In genomic region chr5:169422087-169422486, GRCh38 we compare ENCODE assay signal across 25 cellular contexts.
DNase-seq lines count a peak whose midpoint lies in the region; ATAC-seq, FAIRE-seq and TF ChIP-seq lines count a peak whose summit lies in the region.
"Had no signal": no experiment of that assay in that cellular context is flagged by ENCODE, and none has a peak within 500 bp of the region (broad histone marks: within the 10 kb centered on the region; RNA-seq: fewer than 3 reads in every experiment).

No MANE protein-coding gene starts in this region.

- H3K4me1 Mint-ChIP-seq in progenitor cell of endocrine pancreas (ENCODE audit: low read depth), result peaks cover 33% of the 10 kb centered on the region
- no peaks in the 10 kb centered on the region for H3K4me1 Mint-ChIP-seq in activated CD4-positive, alpha-beta T cell treated with anti-CD3 and anti-CD28 coated beads for 36 hours
- H3K4me1 Mint-ChIP-seq: CD14-positive monocyte had no signal

- H3K79me1 ChIP-seq in H1 (ENCODE audit: low read depth, low read length), result no peaks in the 10 kb centered on the region

- 96% methylated on average over 3 of the region's 3 CpGs for WGBS in SK-N-SH (ENCODE audit: low lambda C conversion rate)
- 84% methylated on average over 3 of the region's 3 CpGs; no CpG with 5 or more reads in 1 of the 2 experiments for WGBS in H1 (ENCODE audit: extremely low coverage in 1 of 2, insufficient coverage in 1 of 2, insufficient read length in 1 of 2, insufficient replicate concordance in 2 of 2, low coverage in 1 of 2, low lambda C conversion rate in 2 of 2, missing lambda C conversion rate in 1 of 2), 2 experiments
- WGBS in stomach, 5 donors, result 50 to 67% (median 51%) methylated on average over 3 of the region's 3 CpGs

- no peak overlapping the region for H4K91ac ChIP-seq in H1 (replicated peaks; ENCODE audit: insufficient read length, low read length)

- H2BK12ac ChIP-seq in H1 (ENCODE audit: low read depth, low read length), result no peak overlapping the region

- no peak for DNase-seq in SK-N-SH
- no peak for DNase-seq in SJSA1 (ENCODE audit: low read depth in 1 of 2, low spot score in 2 of 2)
- no peak for DNase-seq in H1 (ENCODE audit: low read depth in 1 of 2, low spot score in 2 of 2)
- DNase-seq in progenitor cell of endocrine pancreas (ENCODE audit: low spot score, unreplicated experiment), result peak; percentile 18
- DNase-seq in stomach, result no peak
- DNase-seq in NCI-H2081 treated with DMSO at 0.1 percent for 48 hours (lab: John Stamatoyannopoulos, UW), result no peak
- no peak for DNase-seq in activated CD4-positive, alpha-beta T cell treated with anti-CD3 and anti-CD28 coated beads for 36 hours
- DNase-seq: ACHN; AML-193; BE2C; Calu3; CD4-positive, alpha-beta T cell; COR-L47; DMS53; DMS79 treated with DMSO at 0.1 percent for 48 hours; GF-D8; GOT3; H7 had no signal

- no peak overlapping the region for H4K8ac ChIP-seq in H1 (ENCODE audit: extremely low read depth, insufficient read depth, low read length)

- H3K56ac ChIP-seq in H1 (replicated peaks; ENCODE audit: insufficient read length, low read depth, low read length), result no peak overlapping the region

- no peaks in the 10 kb centered on the region for H3K36me3 Mint-ChIP-seq in progenitor cell of endocrine pancreas (ENCODE audit: insufficient read depth)
- no peaks in the 10 kb centered on the region for H3K36me3 Mint-ChIP-seq in activated CD4-positive, alpha-beta T cell treated with anti-CD3 and anti-CD28 coated beads for 36 hours (ENCODE audit: low read depth)
- H3K36me3 Mint-ChIP-seq: CD14-positive monocyte had no signal

- POLR2A ChIA-PET in SK-N-SH (lab: Yijun Ruan, JAX), result interaction anchor here (0.5 kb wide), 1 partner anchor 652 kb away, joined by 5 read pairs; no protein-coding TSS in a partner anchor
- POLR2A ChIA-PET in H1 (lab: Charles Lee; ENCODE audit: partially characterized antibody), result no interaction called here
- POLR2A ChIA-PET in activated CD4-positive, alpha-beta T cell treated with anti-CD3 and anti-CD28 coated beads for 36 hours (lab: Charles Lee), result interaction anchor here (1.1 kb wide), 1 partner anchor 11 kb away, joined by 3 read pairs; no protein-coding TSS in a partner anchor

- H3K27me3 ChIP-seq in SK-N-SH (ENCODE audit: insufficient read depth) (no peaks in the 10 kb centered on the region), SJSA1 (replicated peaks) (no peaks in the 10 kb centered on the region), H1 (replicated peaks in 1 of 4; ENCODE audit: control insufficient read depth in 3 of 4, extremely low read depth in 1 of 4, insufficient read depth in 3 of 4, low read length in 3 of 4) (no peaks in the 10 kb centered on the region), stomach (no peaks in the 10 kb centered on the region)
- H3K27me3 ChIP-seq: BE2C had no signal

- no peaks in the 10 kb centered on the region for H3F3A ChIP-seq in SK-N-SH (replicated peaks; ENCODE audit: insufficient read depth)

- H3K9me3 Mint-ChIP-seq in progenitor cell of endocrine pancreas (ENCODE audit: low read depth), result no peaks in the 10 kb centered on the region
- H3K9me3 Mint-ChIP-seq in activated CD4-positive, alpha-beta T cell treated with anti-CD3 and anti-CD28 coated beads for 36 hours (ENCODE audit: low read depth), result no peaks in the 10 kb centered on the region
- H3K9me3 Mint-ChIP-seq: CD4-positive, alpha-beta T cell had no signal

- no peak overlapping the region for H2BK5ac ChIP-seq in H1 (ENCODE audit: low read depth, low read length)

- ATAC-seq in SK-N-SH treated with all-trans-retinoic acid at 6 μM for 48 hours, result no peak; the same call in 2 of the 3 replicates
- no peak for ATAC-seq in activated CD4-positive, alpha-beta T cell treated with anti-CD3 and anti-CD28 coated beads for 36 hours

- no peak for TF ChIP-seq CTCF in SK-N-SH (IDR thresholded peaks at IDR 0.05)
- TF ChIP-seq CTCF in H1 (IDR thresholded peaks at IDR 0.05; ENCODE audit: control extremely low read depth in 1 of 3, insufficient read depth in 1 of 3, low read depth in 1 of 3, low read length in 3 of 3), result no peak
- no peak for TF ChIP-seq CTCF in progenitor cell of endocrine pancreas (IDR thresholded peaks at IDR 0.05; ENCODE audit: unreplicated experiment)
- no peak for TF ChIP-seq CTCF in stomach (IDR thresholded peaks at IDR 0.05)

- H3K9ac ChIP-seq in SK-N-SH (no peak overlapping the region), H1 (replicated peaks in 1 of 4; ENCODE audit: extremely low read depth in 1 of 4, low read depth in 3 of 4, low read length in 3 of 4) (no peak overlapping the region)
- H3K9ac ChIP-seq: BLaER1 treated with 17β-estradiol and CSF1 and Interleukin-3, amounts not matched to agents 10 nM and 100 nM had no signal

- TF ChIP-seq RAD21 in SK-N-SH (IDR thresholded peaks at IDR 0.05; ENCODE audit: low read length) (no peak), H1 (IDR thresholded peaks at IDR 0.05 in 1 of 2, conservative IDR thresholded peaks at IDR 0.05 in 1 of 2; ENCODE audit: low read depth in 2 of 2, low read length in 2 of 2) (no peak)

- H2AK5ac ChIP-seq in H1 (ENCODE audit: low read depth, low read length), result no peak overlapping the region

- no peak overlapping the region for H4K5ac ChIP-seq in H1 (ENCODE audit: insufficient read length, low read depth, low read length)

- no peak overlapping the region for H3K4me2 ChIP-seq in SK-N-SH
- H3K4me2 ChIP-seq in H1 (ENCODE audit: insufficient read depth in 1 of 2, low read depth in 2 of 2, low read length in 2 of 2), result no peak overlapping the region

- peak overlapping the region; percentile 95 for H3K27ac Mint-ChIP-seq in progenitor cell of endocrine pancreas
- H3K27ac Mint-ChIP-seq in activated CD4-positive, alpha-beta T cell treated with anti-CD3 and anti-CD28 coated beads for 36 hours, result no peak overlapping the region
- H3K27ac Mint-ChIP-seq: CD14-positive monocyte; CD4-positive, alpha-beta T cell had no signal

- H4K20me1 ChIP-seq in SK-N-SH (ENCODE audit: insufficient read depth), result no peaks in the 10 kb centered on the region
- H4K20me1 ChIP-seq in H1 (replicated peaks in 1 of 2; ENCODE audit: control insufficient read depth in 1 of 2, insufficient read depth in 2 of 2, low read length in 2 of 2), result no peaks in the 10 kb centered on the region
- H4K20me1 ChIP-seq: BLaER1 treated with 17β-estradiol and CSF1 and Interleukin-3, amounts not matched to agents 10 nM and 100 nM had no signal

- CTCF ChIA-PET in SK-N-SH (lab: Yijun Ruan, JAX) (interaction anchor here (1.4 kb wide), 1 partner anchor 18 kb away, joined by 3 read pairs; no protein-coding TSS in a partner anchor), H1 (lab: Charles Lee; ENCODE audit: partially characterized antibody) (no interaction called here)
- CTCF ChIA-PET in activated CD4-positive, alpha-beta T cell treated with anti-CD3 and anti-CD28 coated beads for 36 hours (lab: Charles Lee), result no interaction called here

- no peak overlapping the region for H3K23ac ChIP-seq in H1 (ENCODE audit: insufficient read length)

- H2AFZ ChIP-seq in SK-N-SH (ENCODE audit: low read depth), result peak overlapping the region; percentile 51; the same call in 1 of the 2 replicates
- 0 out of 2 replicates have a peak overlapping the region, but pooled peaks have one; percentile 39 for H2AFZ ChIP-seq in H1 (ENCODE audit: low read length)

- H3K4me3 Mint-ChIP-seq in progenitor cell of endocrine pancreas (ENCODE audit: low read depth), result no peak overlapping the region
- H3K4me3 Mint-ChIP-seq in activated CD4-positive, alpha-beta T cell treated with anti-CD3 and anti-CD28 coated beads for 36 hours, result no peak overlapping the region
- H3K4me3 Mint-ChIP-seq: CD14-positive monocyte; CD4-positive, alpha-beta T cell had no signal

- intact Hi-C loops in stomach (cut with DNase I; ENCODE audit: low total_unique reads), result no loop called here
- intact Hi-C loops in activated CD4-positive, alpha-beta T cell treated with anti-CD3 and anti-CD28 coated beads for 36 hours (cut with DNase I, micrococcal nuclease), result no loop called here

- H3K79me2 ChIP-seq in SK-N-SH (ENCODE audit: insufficient read depth) (no peaks in the 10 kb centered on the region), H1 (ENCODE audit: control insufficient read depth in 1 of 2, insufficient read depth in 2 of 2, low read length in 2 of 2) (no peaks in the 10 kb centered on the region)

- H3K27me3 Mint-ChIP-seq in progenitor cell of endocrine pancreas, result no peaks in the 10 kb centered on the region
- peaks cover 8% of the 10 kb centered on the region for H3K27me3 Mint-ChIP-seq in activated CD4-positive, alpha-beta T cell treated with anti-CD3 and anti-CD28 coated beads for 36 hours

- no peak overlapping the region for H2BK20ac ChIP-seq in H1 (ENCODE audit: low read length)

- TF ChIP-seq POLR2A in H1 (IDR thresholded peaks at IDR 0.05; ENCODE audit: control extremely low read depth in 1 of 2, low read depth in 2 of 2, low read length in 2 of 2) (no peak), stomach (IDR thresholded peaks at IDR 0.05) (no peak)

- no peak overlapping the region for H3K18ac ChIP-seq in H1 (ENCODE audit: extremely low read depth, low read length)

- no peak overlapping the region for H3K4ac ChIP-seq in H1 (replicated peaks; ENCODE audit: insufficient read length, low read depth, low read length)

- FAIRE-seq in H1 (lab: Jason Lieb, UNC), result no peak
- FAIRE-seq: A204.1, GM12891, GM18507 had no signal

- H3K36me3 ChIP-seq in SK-N-SH (replicated peaks in 1 of 2; ENCODE audit: control insufficient read depth in 1 of 2, insufficient read depth in 2 of 2, low read length in 1 of 2) (no peaks in the 10 kb centered on the region), SJSA1 (no peaks in the 10 kb centered on the region), H1 (ENCODE audit: control insufficient read depth in 2 of 4, insufficient read depth in 4 of 4, low read length in 3 of 4) (no peaks in the 10 kb centered on the region), stomach (no peaks in the 10 kb centered on the region)
- H3K36me3 ChIP-seq: BE2C; BLaER1 treated with 17β-estradiol and CSF1 and Interleukin-3, amounts not matched to agents 10 nM and 100 nM had no signal

- no peaks in the 10 kb centered on the region for H3K23me2 ChIP-seq in H1 (ENCODE audit: low read depth, low read length)

- no peak overlapping the region for H3K14ac ChIP-seq in H1 (ENCODE audit: insufficient read length)

- no peak overlapping the region for H3K27ac ChIP-seq in SK-N-SH (ENCODE audit: low read depth in 2 of 2, low read length in 1 of 2)
- peak overlapping the region; percentile 38 for H3K27ac ChIP-seq in SJSA1
- H3K27ac ChIP-seq in H1 (ENCODE audit: low read depth, low read length), result no peak overlapping the region
- H3K27ac ChIP-seq in stomach, result no peak overlapping the region
- H3K27ac ChIP-seq: 22Rv1; BLaER1 treated with 17β-estradiol and CSF1 and Interleukin-3, amounts not matched to agents 10 nM and 100 nM had no signal

- H3K9me3 ChIP-seq in SK-N-SH, result no peaks in the 10 kb centered on the region
- no peaks in the 10 kb centered on the region for H3K9me3 ChIP-seq in SJSA1 (replicated peaks)
- H3K9me3 ChIP-seq in H1 (ENCODE audit: insufficient read depth in 2 of 2, low read depth in 1 of 2, low read length in 1 of 2), result no peaks in the 10 kb centered on the region
- no peaks in the 10 kb centered on the region for H3K9me3 ChIP-seq in stomach
- H3K9me3 ChIP-seq: BE2C had no signal

- H3K9me2 ChIP-seq in SK-N-SH, result no peaks in the 10 kb centered on the region

- H3K4me3 ChIP-seq in SK-N-SH (ENCODE audit: low read depth in 2 of 2, low read length in 1 of 2) (no peak overlapping the region), SJSA1 (no peak overlapping the region), H1 (ENCODE audit: extremely low read depth in 1 of 4, insufficient read depth in 2 of 4, low read depth in 3 of 4, low read length in 4 of 4) (no peak overlapping the region), stomach (no peak overlapping the region)
- H3K4me3 ChIP-seq: BLaER1 treated with 17β-estradiol and CSF1 and Interleukin-3, amounts not matched to agents 10 nM and 100 nM had no signal

- H3K4me1 ChIP-seq in SK-N-SH (ENCODE audit: control insufficient read depth in 1 of 2, insufficient read depth in 2 of 2, low read depth in 1 of 2, low read length in 1 of 2), result no peaks in the 10 kb centered on the region; a peak in 2 of 4 replicates
- peaks cover 17% of the 10 kb centered on the region for H3K4me1 ChIP-seq in SJSA1 (replicated peaks)
- peaks cover 0 to 10% (median 4%) of the 10 kb centered on the region in 4 experiments; a peak in 4 of 7 replicates for H3K4me1 ChIP-seq in H1 (replicated peaks in 1 of 4; ENCODE audit: control insufficient read depth in 3 of 4, insufficient read depth in 4 of 4, low read length in 3 of 4)
- no peaks in the 10 kb centered on the region for H3K4me1 ChIP-seq in stomach
- H3K4me1 ChIP-seq: BE2C had no signal

- TF ChIP-seq EP300 in SK-N-SH (IDR thresholded peaks at IDR 0.05; ENCODE audit: borderline replicate concordance in 1 of 2, low read depth in 1 of 2, low read length in 1 of 2) (no peak), H1 (IDR thresholded peaks at IDR 0.05; ENCODE audit: borderline replicate concordance in 1 of 2, low read depth in 2 of 2, low read length in 2 of 2) (no peak), stomach (IDR thresholded peaks at IDR 0.05) (no peak)

- no peak overlapping the region for H2BK15ac ChIP-seq in H1 (ENCODE audit: low read length)

- no peak overlapping the region for H2BK120ac ChIP-seq in H1 (replicated peaks; ENCODE audit: low read depth, low read length)
